9 cellular contexts compared by ENCODE assay signal in genomic region chr20:29689411-29690225, GRCh38.
DNase-seq lines count a peak whose midpoint lies in the region; TF ChIP-seq lines count a peak whose summit lies in the region.
"Had no signal": no experiment of that assay in that cellular context is flagged by ENCODE, and none has a peak within 500 bp of the region (broad histone marks: within the 10 kb centered on the region; RNA-seq: fewer than 3 reads in every experiment).

No MANE protein-coding gene starts in this region.

- H3K9ac ChIP-seq in adipocyte (ENCODE audit: low read length) (peak overlapping the region; percentile 50), endodermal cell (ENCODE audit: extremely low read depth, low read length, poor library complexity, severe bottlenecking) (no peak overlapping the region)

- no peaks in the 10 kb centered on the region for H3K4me1 ChIP-seq in adipocyte (ENCODE audit: control insufficient read depth, insufficient read depth, low read length)
- H3K4me1 ChIP-seq in endodermal cell (ENCODE audit: control insufficient read depth, insufficient read depth, low read length) = no peaks in the 10 kb centered on the region

- H3K4me3 ChIP-seq in adipocyte (ENCODE audit: low read length) = peak overlapping the region; percentile 70
- H3K4me3 ChIP-seq in endodermal cell (ENCODE audit: low read length) = no peak overlapping the region

- H3K36me3 ChIP-seq in adipocyte (ENCODE audit: control insufficient read depth, insufficient read depth, low read length, severe bottlenecking) (no peaks in the 10 kb centered on the region), endodermal cell (ENCODE audit: control insufficient read depth, insufficient read depth, low read length) (no peaks in the 10 kb centered on the region)

- TF ChIP-seq CTCF in endodermal cell (conservative IDR thresholded peaks at IDR 0.05) = no peak

- H3K27ac Mint-ChIP-seq in endodermal cell = no peak overlapping the region
- H3K27ac Mint-ChIP-seq: brain had no signal

- H3K4me1 Mint-ChIP-seq in endodermal cell = no peaks in the 10 kb centered on the region
- H3K4me1 Mint-ChIP-seq: brain had no signal

- no peaks in the 10 kb centered on the region for H3K9me3 ChIP-seq in adipocyte (ENCODE audit: control insufficient read depth, low read length)
- peaks cover 38% of the 10 kb centered on the region for H3K9me3 ChIP-seq in endodermal cell (ENCODE audit: control insufficient read depth, low read length)

- H3K9me3 Mint-ChIP-seq in endodermal cell = peaks cover 88% of the 10 kb centered on the region

- WGBS in endodermal cell (ENCODE audit: insufficient coverage in 1 of 2, insufficient read length in 1 of 2), 2 experiments = 88% methylated on average over 17 to 48 of the region's 48 CpGs

- H3K27me3 ChIP-seq in adipocyte (replicated peaks; ENCODE audit: control insufficient read depth, insufficient read depth, low read length) (no peaks in the 10 kb centered on the region), endodermal cell (ENCODE audit: control insufficient read depth, insufficient read depth, low read length, poor library complexity, severe bottlenecking) (no peaks in the 10 kb centered on the region)

- H3K27me3 Mint-ChIP-seq in endodermal cell (ENCODE audit: insufficient read depth) = no peaks in the 10 kb centered on the region
- H3K27me3 Mint-ChIP-seq: brain had no signal

- H3K36me3 Mint-ChIP-seq in endodermal cell (ENCODE audit: low read depth) = no peaks in the 10 kb centered on the region
- H3K36me3 Mint-ChIP-seq: brain had no signal

- DNase-seq in activated CD4-positive, CD25-positive, alpha-beta regulatory T cell treated with anti-CD3 and anti-CD28 coated beads, Interleukin-2, amount 50 U/mL, for 16 hours (ENCODE audit: low read depth, low spot score) = peak; percentile 10
- no peak for DNase-seq in activated CD4-positive, CD25-positive, alpha-beta regulatory T cell treated with anti-CD3 and anti-CD28 coated beads, Interleukin-2, amount 50 U/mL, for 72 hours
- DNase-seq in NCI-H524 (lab: John Stamatoyannopoulos, UW) (peak; percentile 80 to 88), adipocyte (ENCODE audit: low read depth) (no peak), NOMO-1 treated with dmso at 0.1 percent for 144 hours (lab: John Stamatoyannopoulos, UW; ENCODE audit: unreplicated experiment) (no peak), HK-2 (ENCODE audit: unreplicated experiment) (no peak), endodermal cell (no peak)
- peak; percentile 48 for DNase-seq in stimulated activated CD4-positive, alpha-beta T cell treated with anti-CD3 and anti-CD28 coated beads, Interleukin-4, amount 100 ng/mL, for 1 hour

- no peak overlapping the region for H3K4me3 Mint-ChIP-seq in endodermal cell
- H3K4me3 Mint-ChIP-seq: brain had no signal

- H3K27ac ChIP-seq in endodermal cell (ENCODE audit: low read depth, low read length) = no peak overlapping the region

Comparison
In these comparisons a context has a peak if more than half of its experiments do, and no peak if none do; other contexts are left out.
1. DNase-seq: peak in activated CD4-positive, CD25-positive, alpha-beta regulatory T cell treated with anti-CD3 and anti-CD28 coated beads, Interleukin-2, amount 50 U/mL, for 16 hours (single experiment), NCI-H524 (2 of 2) and stimulated activated CD4-positive, alpha-beta T cell treated with anti-CD3 and anti-CD28 coated beads, Interleukin-4, amount 100 ng/mL, for 1 hour (single experiment); none in activated CD4-positive, CD25-positive, alpha-beta regulatory T cell treated with anti-CD3 and anti-CD28 coated beads, Interleukin-2, amount 50 U/mL, for 72 hours (single experiment), adipocyte (single experiment), NOMO-1 treated with dmso at 0.1 percent for 144 hours (single experiment), HK-2 (single experiment) and endodermal cell (single experiment).